In genomic region chr17:3887811-3888210, GRCh38 we compare ENCODE assay signal across 2 cellular contexts.
A peak's percentile ranks its signal among the peaks of the same experiment; 100 is the strongest.
TF ChIP-seq lines count a peak whose summit lies in the region.

No MANE protein-coding gene starts in this region.

TF ChIP-seq in A549, 52 proteins besides CTCF, POLR2A, EP300 and RAD21:
- TF ChIP-seq CHD4 (IDR thresholded peaks at IDR 0.05; ENCODE audit: borderline replicate concordance), result no peak

TF ChIP-seq in K562, 482 proteins besides CTCF, POLR2A, EP300 and RAD21:
- TF ChIP-seq RFX1 (IDR thresholded peaks at IDR 0.05) (peak; percentile 74; the same call in 1 of the 2 replicates), NKRF (IDR thresholded peaks at IDR 0.05; ENCODE audit: borderline replicate concordance) (no peak), AFF1 (IDR thresholded peaks at IDR 0.05; ENCODE audit: low read depth in 1 of 2, partially characterized antibody in 2 of 2) (no peak), ZBTB11 (CRISPR knock-in tag; IDR thresholded peaks at IDR 0.05) (0 out of 6 replicates have a peak, but pooled peaks of 1 of the 3 experiments have one; percentile 1)
